ENCODE assay signal across 18 cellular contexts in the genomic region with DNA sequence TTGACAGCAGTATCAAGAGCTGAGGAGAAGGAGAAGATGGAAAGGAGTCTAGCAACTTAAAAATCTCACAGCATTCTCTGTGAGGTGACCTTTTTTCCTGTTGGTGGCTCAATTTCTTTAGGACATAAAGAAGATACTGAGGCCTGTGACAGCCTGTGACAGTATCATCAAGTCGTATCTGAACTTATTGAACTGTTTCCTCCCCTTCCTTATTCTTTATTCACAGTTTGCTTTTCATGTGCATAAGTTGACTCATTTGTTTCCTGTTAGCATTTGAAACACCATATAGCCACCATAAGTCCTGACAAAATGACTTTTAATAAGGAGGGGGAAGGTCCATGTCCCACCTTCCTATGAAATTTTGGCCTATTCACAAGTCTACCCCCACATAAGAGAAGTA. TPM values are rescaled to one million over a fixed set of nuclear protein-coding genes. Genes with fewer than 3 reads are reported as not detected.
DNase-seq lines count a peak whose midpoint lies in the region; ATAC-seq and TF ChIP-seq lines count a peak whose summit lies in the region.
"Had no signal": no experiment of that assay in that cellular context is flagged by ENCODE, and none has a peak within 500 bp of the region (broad histone marks: within the 10 kb centered on the region; RNA-seq: fewer than 3 reads in every experiment).

No MANE protein-coding gene starts in this region.

- TF ChIP-seq CTCF in Panc1 (IDR thresholded peaks at IDR 0.05), result no peak

- POLR2A ChIA-PET in Panc1 (lab: Charles Lee), result interaction anchor here (0.6 kb wide), 1 partner anchor 11 kb away, joined by 4 read pairs; no protein-coding TSS in a partner anchor
- POLR2A ChIA-PET in activated CD8-positive, alpha-beta T cell treated with anti-CD3 and anti-CD28 coated beads, Interleukin-2, amount 10 ng/mL, durations not matched to agents 7 days and 5 days (lab: Charles Lee), result interaction anchor here (1.0 to 16.0 kb wide), 2 partner anchors 17 to 62 kb away, joined by 3 to 183 read pairs; a partner anchor contains a TSS

- TSS peak; percentile 15 for BruUV-seq in Panc1 (replicated peaks; lab: Mats Ljungman, UMichigan)

- H3K27me3 ChIP-seq in Panc1 (ENCODE audit: control insufficient read depth, insufficient read depth, low read length), result no peaks in the 10 kb centered on the region

- H3K27ac ChIP-seq in Panc1 (ENCODE audit: low read length), result no peak overlapping the region

- H3K36me3 Mint-ChIP-seq in activated T-cell treated with anti-CD3 and anti-CD28 coated beads, Interleukin-2, amount 50 U/mL, for 72 hours (ENCODE audit: insufficient read depth in 2 of 2), result peaks cover 0 to 2% of the 10 kb centered on the region in 2 donors
- peaks cover 24% of the 10 kb centered on the region for H3K36me3 Mint-ChIP-seq in activated CD8-positive, alpha-beta T cell treated with anti-CD3 and anti-CD28 coated beads, Interleukin-2, amount 10 ng/mL, durations not matched to agents 7 days and 5 days (ENCODE audit: low read depth)
- H3K36me3 Mint-ChIP-seq in central memory CD8-positive, alpha-beta T cell (ENCODE audit: insufficient read depth), result peaks cover 23% of the 10 kb centered on the region

- no peaks in the 10 kb centered on the region for H3K27me3 Mint-ChIP-seq in activated T-cell treated with anti-CD3 and anti-CD28 coated beads, Interleukin-2, amount 50 U/mL, for 72 hours (ENCODE audit: low read depth)
- H3K27me3 Mint-ChIP-seq in activated CD8-positive, alpha-beta T cell treated with anti-CD3 and anti-CD28 coated beads, Interleukin-2, amount 10 ng/mL, durations not matched to agents 7 days and 5 days (ENCODE audit: low read depth), result no peaks in the 10 kb centered on the region
- H3K27me3 Mint-ChIP-seq in central memory CD8-positive, alpha-beta T cell, result no peaks in the 10 kb centered on the region
- H3K27me3 Mint-ChIP-seq: B cell; CD4-positive, alpha-beta T cell had no signal

- H3K9me3 ChIP-seq in Panc1 (ENCODE audit: control insufficient read depth, insufficient read depth, low read depth, low read length), result no peaks in the 10 kb centered on the region

- intact Hi-C loops in Panc1 (cut with micrococcal nuclease; ENCODE audit: unreplicated experiment), result no loop called here

- H3K27ac Mint-ChIP-seq in activated T-cell treated with anti-CD3 and anti-CD28 coated beads, Interleukin-2, amount 50 U/mL, for 72 hours, result peak overlapping the region; percentile 83
- H3K27ac Mint-ChIP-seq in activated CD8-positive, alpha-beta T cell treated with anti-CD3 and anti-CD28 coated beads, Interleukin-2, amount 10 ng/mL, durations not matched to agents 7 days and 5 days, result peak overlapping the region; percentile 44
- H3K27ac Mint-ChIP-seq in central memory CD8-positive, alpha-beta T cell (ENCODE audit: low read depth), result peak overlapping the region; percentile 5
- H3K27ac Mint-ChIP-seq: B cell; CD4-positive, alpha-beta T cell had no signal

- H3K4me1 Mint-ChIP-seq in activated T-cell treated with anti-CD3 and anti-CD28 coated beads, Interleukin-2, amount 50 U/mL, for 72 hours (ENCODE audit: low read depth), result peaks cover 20% of the 10 kb centered on the region
- peaks cover 35% of the 10 kb centered on the region for H3K4me1 Mint-ChIP-seq in activated CD8-positive, alpha-beta T cell treated with anti-CD3 and anti-CD28 coated beads, Interleukin-2, amount 10 ng/mL, durations not matched to agents 7 days and 5 days (ENCODE audit: low read depth)
- H3K4me1 Mint-ChIP-seq in central memory CD8-positive, alpha-beta T cell, result peaks cover 6% of the 10 kb centered on the region

- no peaks in the 10 kb centered on the region for H3K9me3 Mint-ChIP-seq in activated T-cell treated with anti-CD3 and anti-CD28 coated beads, Interleukin-2, amount 50 U/mL, for 72 hours
- H3K9me3 Mint-ChIP-seq in activated CD8-positive, alpha-beta T cell treated with anti-CD3 and anti-CD28 coated beads, Interleukin-2, amount 10 ng/mL, durations not matched to agents 7 days and 5 days (ENCODE audit: insufficient read depth), result no peaks in the 10 kb centered on the region
- no peaks in the 10 kb centered on the region for H3K9me3 Mint-ChIP-seq in central memory CD8-positive, alpha-beta T cell
- H3K9me3 Mint-ChIP-seq: CD4-positive, alpha-beta T cell had no signal

- no peak overlapping the region for H3K4me3 ChIP-seq in Panc1 (ENCODE audit: low read depth in 2 of 2, low read length in 2 of 2)
- H3K4me3 ChIP-seq: GM12878 had no signal

- in situ Hi-C loops in Panc1 (cut with HindIII; ENCODE audit: low pct_unique_long_range_greater_than_20kb, low sequenced_read_pairs), result no loop called here

- H3K4me3 Mint-ChIP-seq in activated T-cell treated with anti-CD3 and anti-CD28 coated beads, Interleukin-2, amount 50 U/mL, for 72 hours, result peak overlapping the region in 1 of 2 donors; percentile 49
- no peak overlapping the region for H3K4me3 Mint-ChIP-seq in activated CD8-positive, alpha-beta T cell treated with anti-CD3 and anti-CD28 coated beads, Interleukin-2, amount 10 ng/mL, durations not matched to agents 7 days and 5 days
- H3K4me3 Mint-ChIP-seq in central memory CD8-positive, alpha-beta T cell, result no peak overlapping the region
- H3K4me3 Mint-ChIP-seq: B cell; CD4-positive, alpha-beta T cell had no signal

- CTCF ChIA-PET in Panc1 (lab: Charles Lee), result no interaction called here
- CTCF ChIA-PET in activated CD8-positive, alpha-beta T cell treated with anti-CD3 and anti-CD28 coated beads, Interleukin-2, amount 10 ng/mL, durations not matched to agents 7 days and 5 days (lab: Charles Lee), result no interaction called here

- no peak for ATAC-seq in activated T-cell treated with anti-CD3 and anti-CD28 coated beads, Interleukin-2, amount 50 U/mL, for 72 hours (replicated peaks in 1 of 2)
- ATAC-seq in Panc1, result no peak
- no peak for ATAC-seq in activated CD8-positive, alpha-beta T cell treated with anti-CD3 and anti-CD28 coated beads, Interleukin-2, amount 10 ng/mL, durations not matched to agents 7 days and 5 days
- no peak for ATAC-seq in central memory CD8-positive, alpha-beta T cell (replicated peaks; ENCODE audit: extremely low read depth, poor library complexity, severe bottlenecking)
- ATAC-seq: GM12878, HCT116 had no signal

- DNase-seq in activated T-cell treated with anti-CD3 and anti-CD28 coated beads, Interleukin-2, amount 50 U/mL, for 72 hours, result no peak
- no peak for DNase-seq in activated T-cell treated with anti-CD3 and anti-CD28 coated beads, Interleukin-2, amount 50 U/mL, for 48 hours
- DNase-seq in Panc1 (ENCODE audit: low read depth, low spot score) (no peak), inferior parietal cortex (ENCODE audit: extremely low spot score) (no peak), mucosa of gallbladder (ENCODE audit: low spot score) (no peak), GOT3 (lab: John Stamatoyannopoulos, UW) (no peak)
- DNase-seq in activated CD8-positive, alpha-beta T cell treated with anti-CD3 and anti-CD28 coated beads, Interleukin-2, amount 10 ng/mL, durations not matched to agents 7 days and 5 days, result no peak
- DNase-seq in central memory CD8-positive, alpha-beta T cell (ENCODE audit: low spot score in 2 of 2), result no peak
- DNase-seq: Calu3; CD4-positive, alpha-beta T cell; DMS79; NCI-H1436 treated with DMSO at 0.1 percent for 48 hours; NCI-H2081; NCI-H524; RPMI8226 had no signal

- no peaks in the 10 kb centered on the region for H3K4me1 ChIP-seq in Panc1 (ENCODE audit: control insufficient read depth, insufficient read depth, low read length)

- no peaks in the 10 kb centered on the region for H3K36me3 ChIP-seq in Panc1 (ENCODE audit: control insufficient read depth, insufficient read depth, low read length)

RNA-seq across cellular contexts. Expression of a gene that starts 8.8 kb away (rescaled TPM):
- 10 to 100 TPM; 20.7 to 22.6 TPM for total RNA-seq in activated T-cell treated with anti-CD3 and anti-CD28 coated beads, Interleukin-2, amount 50 U/mL, for 72 hours
- total RNA-seq in Panc1 (2021; ENCODE audit: unreplicated experiment) (32.1 TPM), mucosa of gallbladder (26.6 TPM)
- 24.3 TPM for polyA plus RNA-seq in Panc1 (2012; ENCODE audit: insufficient read length)
- 10 to 100 TPM; 30.2 to 31.0 TPM for total RNA-seq in activated CD8-positive, alpha-beta T cell treated with anti-CD3 and anti-CD28 coated beads, Interleukin-2, amount 10 ng/mL, durations not matched to agents 7 days and 5 days

RNA-seq across cellular contexts. Expression of a gene that starts 28.5 kb away (rescaled TPM):
- total RNA-seq in activated T-cell treated with anti-CD3 and anti-CD28 coated beads, Interleukin-2, amount 50 U/mL, for 72 hours, result 10 to 100 TPM; 41.9 to 51.2 TPM
- total RNA-seq in Panc1 (2021; ENCODE audit: unreplicated experiment) (35.8 TPM), mucosa of gallbladder (35.9 TPM)
- 51.2 TPM for polyA plus RNA-seq in Panc1 (2012; ENCODE audit: insufficient read length)
- 10 to 100 TPM; 52.2 to 56.9 TPM for total RNA-seq in activated CD8-positive, alpha-beta T cell treated with anti-CD3 and anti-CD28 coated beads, Interleukin-2, amount 10 ng/mL, durations not matched to agents 7 days and 5 days

RNA-seq across cellular contexts. Expression of a gene that starts 50.8 kb away (rescaled TPM):
- 10 to 100 TPM; 89.0 to 97.6 TPM for total RNA-seq in activated T-cell treated with anti-CD3 and anti-CD28 coated beads, Interleukin-2, amount 50 U/mL, for 72 hours
- total RNA-seq in Panc1 (2021; ENCODE audit: unreplicated experiment) (12.7 TPM), mucosa of gallbladder (26.4 TPM)
- 6.7 TPM for polyA plus RNA-seq in Panc1 (2012; ENCODE audit: insufficient read length)
- 100 to 1,000 TPM; 234 to 249 TPM for total RNA-seq in activated CD8-positive, alpha-beta T cell treated with anti-CD3 and anti-CD28 coated beads, Interleukin-2, amount 10 ng/mL, durations not matched to agents 7 days and 5 days

Comparison
In these comparisons a context has a peak if more than half of its experiments do, and no peak if none do; other contexts are left out.
1. H3K27ac Mint-ChIP-seq: peak in every context shown above with its lines; median percentile 83 in activated T-cell treated with anti-CD3 and anti-CD28 coated beads, Interleukin-2, amount 50 U/mL, for 72 hours; 44 in activated CD8-positive, alpha-beta T cell treated with anti-CD3 and anti-CD28 coated beads, Interleukin-2, amount 10 ng/mL, durations not matched to agents 7 days and 5 days; 5 in central memory CD8-positive, alpha-beta T cell.